8 cellular contexts compared by ENCODE assay signal in genomic region chr3:105868450-105868744, GRCh38. TPM values are rescaled to one million over a fixed set of nuclear protein-coding genes. Genes with fewer than 3 reads are reported as not detected.
DNase-seq lines count a peak whose midpoint lies in the region; ATAC-seq and TF ChIP-seq lines count a peak whose summit lies in the region.

No MANE protein-coding gene starts in this region.

- H3K27ac Mint-ChIP-seq in GM23338: no peak overlapping the region; the same call in 1 of the 2 replicates
- peak overlapping the region; percentile 99 for H3K27ac Mint-ChIP-seq in activated T-helper 1 cell treated with anti-CD3 and anti-CD28 coated beads, Interleukin-12 subunit alpha, Interleukin-12 subunit beta, Interleukin-2, Interleukin-4 antibody, amounts not matched to agents 30 ng/mL and 10 ng/mL and 1 ng/mL, durations not matched to agents 14 hours and 24 hours and 36 hours
- peak overlapping the region in 5 of 6 donors; percentile 91 to 99 (median 97) for H3K27ac Mint-ChIP-seq in naive B cell

- H3K4me1 Mint-ChIP-seq in GM23338 (peaks cover 32% of the 10 kb centered on the region), naive B cell (peaks cover 27 to 38% (median 36%) of the 10 kb centered on the region in 3 donors)
- peaks cover 51% of the 10 kb centered on the region for H3K4me1 Mint-ChIP-seq in activated T-helper 1 cell treated with anti-CD3 and anti-CD28 coated beads, Interleukin-12 subunit alpha, Interleukin-12 subunit beta, Interleukin-2, Interleukin-4 antibody, amounts not matched to agents 30 ng/mL and 10 ng/mL and 1 ng/mL, durations not matched to agents 14 hours and 24 hours and 36 hours (ENCODE audit: low read depth)

- H2AFZ ChIP-seq in GM23338: peak overlapping the region; percentile 72; the same call in 1 of the 2 replicates

- H3K79me2 ChIP-seq in GM23338 (replicated peaks; ENCODE audit: insufficient read depth): peaks cover 48% of the 10 kb centered on the region

- H3K36me3 Mint-ChIP-seq in GM23338 (ENCODE audit: low read depth) (peaks cover 9% of the 10 kb centered on the region; the same call in 1 of the 3 replicates), naive B cell (peaks cover 0 to 6% of the 10 kb centered on the region in 2 donors)
- peaks cover 42% of the 10 kb centered on the region for H3K36me3 Mint-ChIP-seq in activated T-helper 1 cell treated with anti-CD3 and anti-CD28 coated beads, Interleukin-12 subunit alpha, Interleukin-12 subunit beta, Interleukin-2, Interleukin-4 antibody, amounts not matched to agents 30 ng/mL and 10 ng/mL and 1 ng/mL, durations not matched to agents 14 hours and 24 hours and 36 hours (ENCODE audit: low read depth)

- ATAC-seq in GM23338 (peak; percentile 59), naive B cell (ENCODE audit: low read depth in 2 of 2) (peak in 1 of 2 donors; percentile 8)

- H3K4me3 ChIP-seq in GM23338 (peak overlapping the region; percentile 80), fibroblast of mammary gland (ENCODE audit: control insufficient read depth, low read depth, low read length) (peak overlapping the region; percentile 94)

- no peaks in the 10 kb centered on the region for H3F3A ChIP-seq in GM23338 (replicated peaks; ENCODE audit: low read depth)

- H3K4me2 ChIP-seq in GM23338: peak overlapping the region; percentile 72

- intact Hi-C loops in activated T-helper 1 cell treated with anti-CD3 and anti-CD28 coated beads, Interleukin-12 subunit alpha, Interleukin-12 subunit beta, Interleukin-2, Interleukin-4 antibody, amounts not matched to agents 30 ng/mL and 10 ng/mL and 1 ng/mL, durations not matched to agents 14 hours and 24 hours and 36 hours (cut with micrococcal nuclease): loop anchor here (2.0 to 10.0 kb wide), 6 partner anchors 114 to 1196 kb away; no protein-coding TSS in a partner anchor

- DNase-seq in NCI-H2081 (lab: John Stamatoyannopoulos, UW) (peak; percentile 47 to 52), NCI-H2081 treated with DMSO at 0.1 percent for 48 hours (lab: John Stamatoyannopoulos, UW) (no peak), GM23338 (ENCODE audit: low spot score) (peak; percentile 71), M059J (ENCODE audit: low read depth) (peak; percentile 79), fibroblast of mammary gland (ENCODE audit: low read depth) (peak; percentile 41), naive B cell (no peak)
- DNase-seq in activated T-helper 1 cell treated with anti-CD3 and anti-CD28 coated beads, Interleukin-12 subunit alpha, Interleukin-12 subunit beta, Interleukin-2, Interleukin-4 antibody, amounts not matched to agents 30 ng/mL and 10 ng/mL and 1 ng/mL, durations not matched to agents 14 hours and 24 hours and 36 hours (ENCODE audit: low spot score): peak; percentile 25
- no peak for DNase-seq in stimulated activated naive CD4-positive, alpha-beta T cell treated with Interleukin-2 at 50 U/mL for 16 hours (lab: John Stamatoyannopoulos, UW)

- H3K27ac ChIP-seq in GM23338 (ENCODE audit: low read depth): no peak overlapping the region

- peaks cover 20% of the 10 kb centered on the region for H3K4me1 ChIP-seq in GM23338 (ENCODE audit: insufficient read depth)

- H3K27me3 ChIP-seq in GM23338 (ENCODE audit: insufficient read depth): no peaks in the 10 kb centered on the region

- peak overlapping the region; percentile 99 for H3K4me3 Mint-ChIP-seq in GM23338
- H3K4me3 Mint-ChIP-seq in activated T-helper 1 cell treated with anti-CD3 and anti-CD28 coated beads, Interleukin-12 subunit alpha, Interleukin-12 subunit beta, Interleukin-2, Interleukin-4 antibody, amounts not matched to agents 30 ng/mL and 10 ng/mL and 1 ng/mL, durations not matched to agents 14 hours and 24 hours and 36 hours: peak overlapping the region; percentile 100
- H3K4me3 Mint-ChIP-seq in naive B cell: peak overlapping the region; percentile 89 to 100 (median 99)

- H3K9me2 ChIP-seq in GM23338 (ENCODE audit: insufficient read depth): no peaks in the 10 kb centered on the region

- TF ChIP-seq CTCF in GM23338 (conservative IDR thresholded peaks at IDR 0.05; ENCODE audit: low read depth in 2 of 2) (no peak), fibroblast of mammary gland (conservative IDR thresholded peaks at IDR 0.05; ENCODE audit: control insufficient read depth, insufficient read depth, low read depth, low read length) (no peak)

- H4K20me1 ChIP-seq in GM23338 (replicated peaks; ENCODE audit: insufficient read depth): no peaks in the 10 kb centered on the region

- H3K27me3 Mint-ChIP-seq in GM23338 (ENCODE audit: insufficient read depth, low read depth, poor library complexity): peaks cover 2% of the 10 kb centered on the region
- H3K27me3 Mint-ChIP-seq in activated T-helper 1 cell treated with anti-CD3 and anti-CD28 coated beads, Interleukin-12 subunit alpha, Interleukin-12 subunit beta, Interleukin-2, Interleukin-4 antibody, amounts not matched to agents 30 ng/mL and 10 ng/mL and 1 ng/mL, durations not matched to agents 14 hours and 24 hours and 36 hours (ENCODE audit: insufficient read depth): no peaks in the 10 kb centered on the region
- no peaks in the 10 kb centered on the region for H3K27me3 Mint-ChIP-seq in naive B cell

- H3K9me3 Mint-ChIP-seq in GM23338: no peaks in the 10 kb centered on the region
- H3K9me3 Mint-ChIP-seq in activated T-helper 1 cell treated with anti-CD3 and anti-CD28 coated beads, Interleukin-12 subunit alpha, Interleukin-12 subunit beta, Interleukin-2, Interleukin-4 antibody, amounts not matched to agents 30 ng/mL and 10 ng/mL and 1 ng/mL, durations not matched to agents 14 hours and 24 hours and 36 hours: no peaks in the 10 kb centered on the region
- H3K9me3 Mint-ChIP-seq in naive B cell: no peaks in the 10 kb centered on the region

- no peaks in the 10 kb centered on the region for H3K36me3 ChIP-seq in GM23338 (ENCODE audit: insufficient read depth)

TF ChIP-seq in GM23338, 12 proteins besides CTCF, POLR2A, EP300 and RAD21 (continues in another document):
- no peak for TF ChIP-seq EZH2 (IDR thresholded peaks at IDR 0.05; ENCODE audit: low read depth, unreplicated experiment)
- TF ChIP-seq ZNF462 (CRISPR knock-in tag; IDR thresholded peaks at IDR 0.05): no peak

RNA-seq across cellular contexts. Expression of gene CBLB, which starts 0.4 kb away (rescaled TPM):
- 41.9 and 47.7 TPM in 2 replicates for total RNA-seq in GM23338 (2014; rRNA removed; shearing (Covaris generic))
- polyA plus RNA-seq in GM23338 (2016; fragmentation: Nextera tagmentation; extraction: Ambion mirVana): 20.5 TPM in 2 replicates
- 11.0 and 11.4 TPM in 2 replicates for total RNA-seq in M059J (2014; rRNA removed; shearing (Covaris generic))
- 213 and 235 TPM in 2 replicates for total RNA-seq in activated T-helper 1 cell treated with anti-CD3 and anti-CD28 coated beads, Interleukin-12 subunit alpha, Interleukin-12 subunit beta, Interleukin-2, Interleukin-4 antibody, amounts not matched to agents 30 ng/mL and 10 ng/mL and 1 ng/mL, durations not matched to agents 14 hours and 24 hours and 36 hours
- polyA plus RNA-seq in naive B cell (ENCODE audit: low read depth in 6 of 6): 10 to 100 TPM; 20.0 to 33.3 (median 26.7) TPM

Comparison
In these comparisons a context has a peak if more than half of its experiments do, and no peak if none do; other contexts are left out.
1. DNase-seq: peak in NCI-H2081 (2 of 2), GM23338 (single experiment), M059J (single experiment), activated T-helper 1 cell treated with anti-CD3 and anti-CD28 coated beads, Interleukin-12 subunit alpha, Interleukin-12 subunit beta, Interleukin-2, Interleukin-4 antibody, amounts not matched to agents 30 ng/mL and 10 ng/mL and 1 ng/mL, durations not matched to agents 14 hours and 24 hours and 36 hours (single experiment) and fibroblast of mammary gland (single experiment); none in NCI-H2081 treated with DMSO at 0.1 percent for 48 hours (single experiment), naive B cell (single experiment) and stimulated activated naive CD4-positive, alpha-beta T cell treated with Interleukin-2 at 50 U/mL for 16 hours (single experiment).
2. Peak in every context shown above with its lines, with median percentiles within 50 percentile points of each other: H3K4me3 Mint-ChIP-seq.